ENCODE assay signal across 13 cellular contexts in genomic region chr12:109130755-109131521, GRCh38. TPM values are rescaled to one million over a fixed set of nuclear protein-coding genes. Genes with fewer than 3 reads are reported as not detected.
DNase-seq lines count a peak whose midpoint lies in the region; ATAC-seq, FAIRE-seq and TF ChIP-seq lines count a peak whose summit lies in the region.
"Had no signal": no experiment of that assay in that cellular context is flagged by ENCODE, and none has a peak within 500 bp of the region (broad histone marks: within the 10 kb centered on the region; RNA-seq: fewer than 3 reads in every experiment).

No MANE protein-coding gene starts in this region.

- no peak overlapping the region; the same call in 1 of the 2 replicates for H3K27ac Mint-ChIP-seq in GM23338
- H3K27ac Mint-ChIP-seq: progenitor cell of endocrine pancreas; T-helper 2 cell treated with Interferon-gamma antibody and Interleukin-4, amounts not matched to agents 5 μg/mL and 100 μg/mL, for 36 hours had no signal

- TF ChIP-seq CTCF in GM23338 (conservative IDR thresholded peaks at IDR 0.05; ENCODE audit: low read depth in 2 of 2) = no peak
- no peak for TF ChIP-seq CTCF in PC-3 (conservative IDR thresholded peaks at IDR 0.05; ENCODE audit: low read depth, low read length)
- TF ChIP-seq CTCF in pancreas (IDR thresholded peaks at IDR 0.05) = no peak

- H3K4me3 ChIP-seq in GM23338 (no peak overlapping the region), PC-3 (ENCODE audit: low read length) (no peak overlapping the region), pancreas (peak overlapping the region in 2 of 4 donors; percentile 13 to 26)

- H3K4me1 ChIP-seq in GM23338 (ENCODE audit: insufficient read depth) (no peaks in the 10 kb centered on the region), PC-3 (ENCODE audit: insufficient read depth, low read length) (no peaks in the 10 kb centered on the region), pancreas (peaks cover 0 to 9% (median 4%) of the 10 kb centered on the region in 3 donors)

- H4K20me1 ChIP-seq in GM23338 (replicated peaks; ENCODE audit: insufficient read depth) = no peaks in the 10 kb centered on the region
- no peaks in the 10 kb centered on the region for H4K20me1 ChIP-seq in PC-3 (ENCODE audit: low read length)

- H3K9ac ChIP-seq in PC-3 (ENCODE audit: low read length) = no peak overlapping the region

- peaks cover 4% of the 10 kb centered on the region for H3K27me3 Mint-ChIP-seq in GM23338 (ENCODE audit: insufficient read depth, low read depth, poor library complexity)

- intact Hi-C loops in PC-3 (cut with micrococcal nuclease) (no loop called here), Right ventricle myocardium superior (cut with DNase I) (no loop called here), pancreas (cut with DNase I) (no loop called here)

- peaks cover 7% of the 10 kb centered on the region for H3K4me1 Mint-ChIP-seq in GM23338

- POLR2A ChIA-PET in PC-3 (lab: Charles Lee; ENCODE audit: unreplicated experiment) = no interaction called here

- H3K36me3 ChIP-seq in GM23338 (ENCODE audit: insufficient read depth) (no peaks in the 10 kb centered on the region), PC-3 (ENCODE audit: low read depth, low read length) (no peaks in the 10 kb centered on the region), pancreas (no peaks in the 10 kb centered on the region)

- H3K36me3 Mint-ChIP-seq in GM23338 (ENCODE audit: low read depth) = no peaks in the 10 kb centered on the region; the same call in 1 of the 3 replicates

- 32 to 38% methylated on average over 13 of the region's 13 CpGs for WGBS in pancreas, 2 donors

- no peak overlapping the region for H3K4me3 Mint-ChIP-seq in GM23338
- H3K4me3 Mint-ChIP-seq: T-helper 2 cell treated with Interferon-gamma antibody and Interleukin-4, amounts not matched to agents 5 μg/mL and 100 μg/mL, for 36 hours had no signal

- no peaks in the 10 kb centered on the region for H3K9me3 ChIP-seq in PC-3 (ENCODE audit: low read length)
- H3K9me3 ChIP-seq in pancreas = no peaks in the 10 kb centered on the region

- H3F3A ChIP-seq in GM23338 (replicated peaks; ENCODE audit: low read depth) (no peaks in the 10 kb centered on the region), PC-3 (ENCODE audit: low read length, unreplicated experiment) (no peaks in the 10 kb centered on the region)

- H3K4me2 ChIP-seq in GM23338 = no peak overlapping the region
- H3K4me2 ChIP-seq in PC-3 (ENCODE audit: low read length) = no peak overlapping the region

- H3K79me2 ChIP-seq in GM23338 (replicated peaks; ENCODE audit: insufficient read depth) (no peaks in the 10 kb centered on the region), PC-3 (ENCODE audit: low read length) (no peaks in the 10 kb centered on the region)

- H3K9me3 Mint-ChIP-seq in GM23338 = peaks cover 5% of the 10 kb centered on the region; the same call in 2 of the 3 replicates
- H3K9me3 Mint-ChIP-seq: T-helper 2 cell treated with Interferon-gamma antibody and Interleukin-4, amounts not matched to agents 5 μg/mL and 100 μg/mL, for 36 hours had no signal

- H3K9me2 ChIP-seq in GM23338 (ENCODE audit: insufficient read depth) (no peaks in the 10 kb centered on the region), PC-3 (replicated peaks; ENCODE audit: low read length) (no peaks in the 10 kb centered on the region)

- H3K27ac ChIP-seq in GM23338 (ENCODE audit: low read depth) = no peak overlapping the region
- H3K27ac ChIP-seq in PC-3 (ENCODE audit: low read length) = no peak overlapping the region
- H3K27ac ChIP-seq in pancreas = peak overlapping the region; percentile 52 to 61 (median 57)

- no TSS peak for BruUV-seq in PC-3 (replicated peaks; lab: Mats Ljungman, UMichigan)

- FAIRE-seq in pancreas (lab: Jason Lieb, UNC) = no peak
- FAIRE-seq: GM18507 had no signal

- H2AFZ ChIP-seq in GM23338 = peak overlapping the region; percentile 52; the same call in 1 of the 2 replicates
- H2AFZ ChIP-seq in PC-3 (ENCODE audit: low read length) = no peak overlapping the region

- H3K27me3 ChIP-seq in GM23338 (ENCODE audit: insufficient read depth) = no peaks in the 10 kb centered on the region
- no peaks in the 10 kb centered on the region for H3K27me3 ChIP-seq in PC-3 (ENCODE audit: low read length)
- no peaks in the 10 kb centered on the region for H3K27me3 ChIP-seq in pancreas
- H3K27me3 ChIP-seq: dorsolateral prefrontal cortex had no signal

- ATAC-seq in GM23338 (peak; percentile 67), PC-3 (0 out of 2 replicates have a peak, but pooled peaks have one; percentile 25), Right ventricle myocardium superior (ENCODE audit: poor library complexity) (peak; percentile 87), pancreas (peak; percentile 88 to 91 (median 90)), GM21423 (IDR thresholded peaks at IDR 0.05; ENCODE audit: unreplicated experiment) (no peak)

- CTCF ChIA-PET in PC-3 (lab: Charles Lee) = interaction anchor here (1.5 kb wide), 1 partner anchor 19 kb away, joined by 10 read pairs; no protein-coding TSS in a partner anchor

- DNase-seq in GM23338 (ENCODE audit: low spot score) (peak; percentile 20), PC-3 (no peak), Right ventricle myocardium superior (peak; percentile 84), pancreas (peak; percentile 70 to 84 (median 74)), NCI-H187 treated with DMSO at 0.1 percent for 48 hours (lab: John Stamatoyannopoulos, UW) (no peak), NCI-H2029 treated with DMSO at 0.1 percent for 48 hours (lab: John Stamatoyannopoulos, UW) (no peak)
- DNase-seq in stimulated activated CD4-positive, alpha-beta T cell treated with anti-CD3 and anti-CD28 coated beads, Interleukin-1b, Interleukin-23, amount 100 ng/mL, for 48 hours = no peak
- DNase-seq: COR-L47 had no signal

TF ChIP-seq in GM23338, 12 proteins besides CTCF, POLR2A, EP300 and RAD21:
- TF ChIP-seq CREB1 (CRISPR knock-in tag; IDR thresholded peaks at IDR 0.05; ENCODE audit: low read depth) = no peak
- TF ChIP-seq NANOG (IDR thresholded peaks at IDR 0.05; ENCODE audit: borderline replicate concordance) = no peak
TF ChIP-seq in GM23338: peak in this region for 0.

RNA-seq across cellular contexts. Expression of gene ACACB, which starts 14.6 kb away (rescaled TPM):
- 14.5 and 15.4 TPM in 2 replicates for total RNA-seq in GM23338 (2014; rRNA removed; shearing (Covaris generic))
- polyA plus RNA-seq in GM23338 (2016; fragmentation: Nextera tagmentation; extraction: Ambion mirVana) (5.2 and 6.2 TPM in 2 replicates), pancreas (10 to 100 TPM; 23.7 to 58.9 TPM)
- total RNA-seq in PC-3 (2014; rRNA removed) (21.7 and 22.6 TPM in 2 replicates), Right ventricle myocardium superior (167 TPM), pancreas (10 to 100 TPM; 23.4 to 42.1 (median 31.6) TPM)

RNA-seq across cellular contexts. Expression of gene UNG, which starts 33.5 kb away (rescaled TPM):
- total RNA-seq in GM23338 (2014; rRNA removed; shearing (Covaris generic)) = 209 and 278 TPM in 2 replicates
- polyA plus RNA-seq in GM23338 (2016; fragmentation: Nextera tagmentation; extraction: Ambion mirVana) (90.5 and 94.2 TPM in 2 replicates), pancreas (1 to 10 TPM; 7.1 to 9.5 TPM)
- total RNA-seq in PC-3 (2014; rRNA removed) (168 and 179 TPM in 2 replicates), Right ventricle myocardium superior (24.8 TPM), pancreas (10 to 100 TPM in 2 of 6 donors, 1 to 10 TPM in 4; 5.1 to 15.8 (median 8.3) TPM)

RNA-seq across cellular contexts. Expression of gene ALKBH2, which starts 37.7 kb away (rescaled TPM):
- total RNA-seq in GM23338 (2014; rRNA removed; shearing (Covaris generic)) = 15.9 and 16.4 TPM in 2 replicates
- 34.4 and 35.9 TPM in 2 replicates for polyA plus RNA-seq in GM23338 (2016; fragmentation: Nextera tagmentation; extraction: Ambion mirVana)
- total RNA-seq in PC-3 (2014; rRNA removed) = 73.8 and 74.0 TPM in 2 replicates
- 7.2 TPM for total RNA-seq in Right ventricle myocardium superior
- 10 to 100 TPM in 2 of 6 donors, 1 to 10 TPM in 4; 4.3 to 12.2 (median 6.5) TPM for total RNA-seq in pancreas
- polyA plus RNA-seq in pancreas = 10 to 100 TPM; 19.8 to 22.9 TPM

Comparison
In these comparisons a context has a peak if more than half of its experiments do, and no peak if none do; other contexts are left out.
1. DNase-seq: peak in GM23338 (single experiment), Right ventricle myocardium superior (single experiment) and pancreas (6 of 6); none in PC-3 (single experiment), stimulated activated CD4-positive, alpha-beta T cell treated with anti-CD3 and anti-CD28 coated beads, Interleukin-1b, Interleukin-23, amount 100 ng/mL, for 48 hours (single experiment), NCI-H187 treated with DMSO at 0.1 percent for 48 hours (single experiment) and NCI-H2029 treated with DMSO at 0.1 percent for 48 hours (single experiment).
2. H3K27ac ChIP-seq: peak in pancreas (4 of 4); none in GM23338 (single experiment) and PC-3 (single experiment).